ENCODE assay signal across 9 cellular contexts in genomic region chrX:30822068-30822671, GRCh38.
DNase-seq lines count a peak whose midpoint lies in the region; ATAC-seq, FAIRE-seq and TF ChIP-seq lines count a peak whose summit lies in the region.
"Had no signal": no experiment of that assay in that cellular context is flagged by ENCODE, and none has a peak within 500 bp of the region (broad histone marks: within the 10 kb centered on the region; RNA-seq: fewer than 3 reads in every experiment).

No MANE protein-coding gene starts in this region.

- intact Hi-C loops in OCI-LY7 (cut with micrococcal nuclease; ENCODE audit: unreplicated experiment), result loop anchor here (5.0 kb wide), 2 partner anchors 65 to 85 kb away; partner anchors contain the start of gene TAB3

- H3K4me2 ChIP-seq in OCI-LY7 (ENCODE audit: low read length) (peak overlapping the region; percentile 46), neural progenitor cell (no peak overlapping the region)

- H3K27me3 ChIP-seq in neural progenitor cell, result no peaks in the 10 kb centered on the region

- H3K36me3 Mint-ChIP-seq in neural progenitor cell, result no peaks in the 10 kb centered on the region

- no TSS peak for BruUV-seq in OCI-LY7 (replicated peaks; lab: Mats Ljungman, UMichigan)

- TF ChIP-seq CTCF in OCI-LY7 (conservative IDR thresholded peaks at IDR 0.05; ENCODE audit: low read length) (peak; percentile 51), neural progenitor cell (IDR thresholded peaks at IDR 0.05) (peak; percentile 19)

- no peak overlapping the region for H3K4me3 Mint-ChIP-seq in neural progenitor cell

- POLR2A ChIA-PET in OCI-LY7 (lab: Charles Lee), result interaction anchor here (0.5 kb wide), 1 partner anchor 234 kb away, joined by 5 read pairs; no protein-coding TSS in a partner anchor

- H3F3A ChIP-seq in neural progenitor cell (ENCODE audit: low read depth), result no peaks in the 10 kb centered on the region

- no peaks in the 10 kb centered on the region for H4K20me1 ChIP-seq in OCI-LY7 (ENCODE audit: insufficient read depth, low read length)
- no peaks in the 10 kb centered on the region for H4K20me1 ChIP-seq in neural progenitor cell (ENCODE audit: low read depth)

- FAIRE-seq in frontal cortex (lab: Jason Lieb, UNC), result no peak

- H3K4me1 ChIP-seq in OCI-LY7 (ENCODE audit: insufficient read depth, low read length, poor library complexity, severe bottlenecking) (peaks cover 22% of the 10 kb centered on the region), neural progenitor cell (no peaks in the 10 kb centered on the region)

- peak; percentile 51 for DNase-seq in OCI-LY7 (ENCODE audit: low spot score)
- DNase-seq in neural progenitor cell (ENCODE audit: low spot score), result no peak
- no peak for DNase-seq in activated CD4-positive, CD25-positive, alpha-beta regulatory T cell (lab: John Stamatoyannopoulos, UW)
- no peak for DNase-seq in frontal cortex (ENCODE audit: low spot score in 2 of 2)
- no peak for DNase-seq in middle frontal gyrus (ENCODE audit: extremely low spot score, low spot score)
- DNase-seq: activated effector memory CD4-positive, alpha-beta T cell treated with anti-CD3 and anti-CD28 coated beads, Interleukin-2, amount 50 U/mL, for 16 hours; left cardiac atrium had no signal

- H3K9me3 ChIP-seq in OCI-LY7 (ENCODE audit: low read length), result no peaks in the 10 kb centered on the region
- H3K9me3 ChIP-seq in neural progenitor cell (ENCODE audit: low read depth), result no peaks in the 10 kb centered on the region

- H3K9me3 Mint-ChIP-seq in neural progenitor cell, result no peaks in the 10 kb centered on the region

- H3K9ac ChIP-seq in neural progenitor cell, result no peak overlapping the region

- H3K27ac Mint-ChIP-seq in neural progenitor cell, result no peak overlapping the region

- H3K27me3 Mint-ChIP-seq in neural progenitor cell (ENCODE audit: insufficient read depth, low read depth), result peaks cover 5% of the 10 kb centered on the region

- H2AFZ ChIP-seq in OCI-LY7 (ENCODE audit: low read length) (peak overlapping the region; percentile 96), neural progenitor cell (replicated peaks) (peak overlapping the region; percentile 50)

- H3K4me1 Mint-ChIP-seq in neural progenitor cell, result no peaks in the 10 kb centered on the region

- H3K27ac ChIP-seq in OCI-LY7 (ENCODE audit: low read depth, low read length, poor library complexity, severe bottlenecking), result peak overlapping the region; percentile 43
- no peak overlapping the region for H3K27ac ChIP-seq in neural progenitor cell

- CTCF ChIA-PET in OCI-LY7 (lab: Charles Lee; ENCODE audit: unreplicated experiment), result interaction anchor here (1.0 kb wide), 1 partner anchor 12 kb away, joined by 3 read pairs; no protein-coding TSS in a partner anchor

- H3K79me2 ChIP-seq in OCI-LY7 (ENCODE audit: insufficient read depth, low read depth, low read length), result no peaks in the 10 kb centered on the region
- no peaks in the 10 kb centered on the region for H3K79me2 ChIP-seq in neural progenitor cell (ENCODE audit: low read depth)

- H3K4me3 ChIP-seq in OCI-LY7 (ENCODE audit: low read depth, low read length, poor library complexity, severe bottlenecking) (no peak overlapping the region), neural progenitor cell (no peak overlapping the region)

- ATAC-seq in GM19043 (IDR thresholded peaks at IDR 0.05; ENCODE audit: low read depth, unreplicated experiment) (peak; percentile 78), HG02870 (IDR thresholded peaks at IDR 0.05; ENCODE audit: unreplicated experiment) (peak; percentile 76)
- ATAC-seq: left cardiac atrium had no signal

- no peaks in the 10 kb centered on the region for H3K9me2 ChIP-seq in OCI-LY7 (ENCODE audit: insufficient read depth, low read length)

- H3K36me3 ChIP-seq in OCI-LY7 (ENCODE audit: insufficient read depth, low read length) (no peaks in the 10 kb centered on the region), neural progenitor cell (no peaks in the 10 kb centered on the region)
